Comparison of ENCODE assay signal across 2 cellular contexts in genomic region chr2:60708630-60709320, GRCh38.
TF ChIP-seq lines count a peak whose summit lies in the region.

No MANE protein-coding gene starts in this region.

TF ChIP-seq in GM23338, 12 proteins besides CTCF, POLR2A, EP300 and RAD21:
- TF ChIP-seq JUNB (IDR thresholded peaks at IDR 0.05; ENCODE audit: unreplicated experiment) (no peak), POLR2AphosphoS5 (IDR thresholded peaks at IDR 0.05; ENCODE audit: low read depth) (no peak), REST (IDR thresholded peaks at IDR 0.05; ENCODE audit: unreplicated experiment) (no peak), CREB1 (CRISPR knock-in tag; IDR thresholded peaks at IDR 0.05; ENCODE audit: low read depth) (no peak), ETS1 (IDR thresholded peaks at IDR 0.05) (no peak), ZNF331 (CRISPR knock-in tag; IDR thresholded peaks at IDR 0.05; ENCODE audit: low read depth) (no peak), EZH2 (IDR thresholded peaks at IDR 0.05; ENCODE audit: low read depth, unreplicated experiment) (no peak), ZNF114 (CRISPR knock-in tag; IDR thresholded peaks at IDR 0.05) (no peak), STAT1 (IDR thresholded peaks at IDR 0.05; ENCODE audit: unreplicated experiment) (no peak), EZH2phosphoT487 (IDR thresholded peaks at IDR 0.05; ENCODE audit: unreplicated experiment) (no peak), NANOG (IDR thresholded peaks at IDR 0.05; ENCODE audit: borderline replicate concordance) (no peak)
- TF ChIP-seq, protein P1, sequence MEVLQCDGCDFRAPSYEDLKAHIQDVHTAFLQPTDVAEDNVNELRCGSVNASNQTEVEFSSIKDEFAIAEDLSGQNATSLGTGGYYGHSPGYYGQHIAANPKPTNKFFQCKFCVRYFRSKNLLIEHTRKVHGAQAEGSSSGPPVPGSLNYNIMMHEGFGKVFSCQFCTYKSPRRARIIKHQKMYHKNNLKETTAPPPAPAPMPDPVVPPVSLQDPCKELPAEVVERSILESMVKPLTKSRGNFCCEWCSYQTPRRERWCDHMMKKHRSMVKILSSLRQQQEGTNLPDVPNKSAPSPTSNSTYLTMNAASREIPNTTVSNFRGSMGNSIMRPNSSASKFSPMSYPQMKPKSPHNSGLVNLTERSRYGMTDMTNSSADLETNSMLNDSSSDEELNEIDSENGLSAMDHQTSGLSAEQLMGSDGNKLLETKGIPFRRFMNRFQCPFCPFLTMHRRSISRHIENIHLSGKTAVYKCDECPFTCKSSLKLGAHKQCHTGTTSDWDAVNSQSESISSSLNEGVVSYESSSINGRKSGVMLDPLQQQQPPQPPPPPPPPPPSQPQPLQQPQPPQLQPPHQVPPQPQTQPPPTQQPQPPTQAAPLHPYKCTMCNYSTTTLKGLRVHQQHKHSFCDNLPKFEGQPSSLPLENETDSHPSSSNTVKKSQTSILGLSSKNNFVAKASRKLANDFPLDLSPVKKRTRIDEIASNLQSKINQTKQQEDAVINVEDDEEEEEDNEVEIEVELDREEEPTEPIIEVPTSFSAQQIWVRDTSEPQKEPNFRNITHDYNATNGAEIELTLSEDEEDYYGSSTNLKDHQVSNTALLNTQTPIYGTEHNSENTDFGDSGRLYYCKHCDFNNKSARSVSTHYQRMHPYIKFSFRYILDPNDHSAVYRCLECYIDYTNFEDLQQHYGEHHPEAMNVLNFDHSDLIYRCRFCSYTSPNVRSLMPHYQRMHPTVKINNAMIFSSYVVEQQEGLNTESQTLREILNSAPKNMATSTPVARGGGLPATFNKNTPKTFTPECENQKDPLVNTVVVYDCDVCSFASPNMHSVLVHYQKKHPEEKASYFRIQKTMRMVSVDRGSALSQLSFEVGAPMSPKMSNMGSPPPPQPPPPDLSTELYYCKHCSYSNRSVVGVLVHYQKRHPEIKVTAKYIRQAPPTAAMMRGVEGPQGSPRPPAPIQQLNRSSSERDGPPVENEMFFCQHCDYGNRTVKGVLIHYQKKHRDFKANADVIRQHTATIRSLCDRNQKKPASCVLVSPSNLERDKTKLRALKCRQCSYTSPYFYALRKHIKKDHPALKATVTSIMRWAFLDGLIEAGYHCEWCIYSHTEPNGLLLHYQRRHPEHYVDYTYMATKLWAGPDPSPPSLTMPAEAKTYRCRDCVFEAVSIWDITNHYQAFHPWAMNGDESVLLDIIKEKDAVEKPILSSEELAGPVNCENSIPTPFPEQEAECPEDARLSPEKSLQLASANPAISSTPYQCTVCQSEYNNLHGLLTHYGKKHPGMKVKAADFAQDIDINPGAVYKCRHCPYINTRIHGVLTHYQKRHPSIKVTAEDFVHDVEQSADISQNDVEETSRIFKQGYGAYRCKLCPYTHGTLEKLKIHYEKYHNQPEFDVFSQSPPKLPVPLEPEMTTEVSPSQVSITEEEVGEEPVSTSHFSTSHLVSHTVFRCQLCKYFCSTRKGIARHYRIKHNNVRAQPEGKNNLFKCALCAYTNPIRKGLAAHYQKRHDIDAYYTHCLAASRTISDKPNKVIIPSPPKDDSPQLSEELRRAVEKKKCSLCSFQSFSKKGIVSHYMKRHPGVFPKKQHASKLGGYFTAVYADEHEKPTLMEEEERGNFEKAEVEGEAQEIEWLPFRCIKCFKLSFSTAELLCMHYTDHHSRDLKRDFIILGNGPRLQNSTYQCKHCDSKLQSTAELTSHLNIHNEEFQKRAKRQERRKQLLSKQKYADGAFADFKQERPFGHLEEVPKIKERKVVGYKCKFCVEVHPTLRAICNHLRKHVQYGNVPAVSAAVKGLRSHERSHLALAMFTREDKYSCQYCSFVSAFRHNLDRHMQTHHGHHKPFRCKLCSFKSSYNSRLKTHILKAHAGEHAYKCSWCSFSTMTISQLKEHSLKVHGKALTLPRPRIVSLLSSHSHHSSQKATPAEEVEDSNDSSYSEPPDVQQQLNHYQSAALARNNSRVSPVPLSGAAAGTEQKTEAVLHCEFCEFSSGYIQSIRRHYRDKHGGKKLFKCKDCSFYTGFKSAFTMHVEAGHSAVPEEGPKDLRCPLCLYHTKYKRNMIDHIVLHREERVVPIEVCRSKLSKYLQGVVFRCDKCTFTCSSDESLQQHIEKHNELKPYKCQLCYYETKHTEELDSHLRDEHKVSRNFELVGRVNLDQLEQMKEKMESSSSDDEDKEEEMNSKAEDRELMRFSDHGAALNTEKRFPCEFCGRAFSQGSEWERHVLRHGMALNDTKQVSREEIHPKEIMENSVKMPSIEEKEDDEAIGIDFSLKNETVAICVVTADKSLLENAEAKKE (CRISPR knock-in tag; IDR thresholded peaks at IDR 0.05): no peak

TF ChIP-seq in IMR-90, 13 proteins besides CTCF, POLR2A, EP300 and RAD21:
- TF ChIP-seq MAFK (IDR thresholded peaks at IDR 0.05; ENCODE audit: low read depth, low read length) (no peak), MXI1 (IDR thresholded peaks at IDR 0.05; ENCODE audit: borderline replicate concordance, low read depth, low read length) (no peak), RCOR1 (IDR thresholded peaks at IDR 0.05; ENCODE audit: insufficient replicate concordance, low read length) (no peak), BHLHE40 (IDR thresholded peaks at IDR 0.05; ENCODE audit: low read depth, low read length) (no peak)
- TF ChIP-seq, protein P2, sequence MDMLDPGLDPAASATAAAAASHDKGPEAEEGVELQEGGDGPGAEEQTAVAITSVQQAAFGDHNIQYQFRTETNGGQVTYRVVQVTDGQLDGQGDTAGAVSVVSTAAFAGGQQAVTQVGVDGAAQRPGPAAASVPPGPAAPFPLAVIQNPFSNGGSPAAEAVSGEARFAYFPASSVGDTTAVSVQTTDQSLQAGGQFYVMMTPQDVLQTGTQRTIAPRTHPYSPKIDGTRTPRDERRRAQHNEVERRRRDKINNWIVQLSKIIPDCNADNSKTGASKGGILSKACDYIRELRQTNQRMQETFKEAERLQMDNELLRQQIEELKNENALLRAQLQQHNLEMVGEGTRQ (IDR thresholded peaks at IDR 0.05; ENCODE audit: low read depth, low read length): no peak
TF ChIP-seq in IMR-90: peak in this region for 0.
